Comparison of ENCODE assay signal across 9 cellular contexts in genomic region chr19:33406521-33407139, GRCh38. TPM values are rescaled to one million over a fixed set of nuclear protein-coding genes. Genes with fewer than 3 reads are reported as not detected.
A peak's percentile ranks its signal among the peaks of the same experiment; 100 is the strongest.
DNase-seq lines count a peak whose midpoint lies in the region; ATAC-seq and TF ChIP-seq lines count a peak whose summit lies in the region.
"Had no signal": no experiment of that assay in that cellular context is flagged by ENCODE, and none has a peak within 500 bp of the region (broad histone marks: within the 10 kb centered on the region; RNA-seq: fewer than 3 reads in every experiment).

No MANE protein-coding gene starts in this region.

- H4K20me1 ChIP-seq in osteoblast (ENCODE audit: insufficient read depth, low read length), result peaks cover 9% of the 10 kb centered on the region

- H3K27me3 Mint-ChIP-seq in Calu3 (ENCODE audit: unreplicated experiment), result no peaks in the 10 kb centered on the region
- H3K27me3 Mint-ChIP-seq: activated naive CD4-positive, alpha-beta T cell treated with anti-CD3 and anti-CD28 coated beads, Interleukin-2, amount 50 U/mL, for 24 hours had no signal

- no peak overlapping the region for H2AFZ ChIP-seq in osteoblast (ENCODE audit: low read length)

- H3K27me3 ChIP-seq in osteoblast (ENCODE audit: insufficient read depth, low read length) (no peaks in the 10 kb centered on the region), tibial artery (no peaks in the 10 kb centered on the region)

- TF ChIP-seq CTCF in Calu3 (IDR thresholded peaks at IDR 0.05; ENCODE audit: unreplicated experiment) (peak; percentile 97), osteoblast (IDR thresholded peaks at IDR 0.05; ENCODE audit: extremely low read depth, low read depth, low read length) (peak; percentile 83), tibial artery (IDR thresholded peaks at IDR 0.05) (peak; percentile 92 to 96)

- H3K36me3 ChIP-seq in osteoblast (ENCODE audit: insufficient read depth, low read length), result no peaks in the 10 kb centered on the region
- peaks cover 10 to 32% (median 18%) of the 10 kb centered on the region in 3 donors for H3K36me3 ChIP-seq in tibial artery

- CTCF ChIA-PET in Calu3 (lab: Charles Lee), result interaction anchor here (0.6 to 1.8 kb wide), 6 partner anchors 163 to 262 kb away, joined by 3 to 12 read pairs (median 3); no protein-coding TSS in a partner anchor

- no peak overlapping the region for H3K27ac ChIP-seq in osteoblast (ENCODE audit: low read depth, low read length)
- no peak overlapping the region for H3K27ac ChIP-seq in tibial artery

- H3K9me3 Mint-ChIP-seq in Calu3 (ENCODE audit: low read depth, unreplicated experiment), result no peaks in the 10 kb centered on the region
- H3K9me3 Mint-ChIP-seq: activated naive CD4-positive, alpha-beta T cell treated with anti-CD3 and anti-CD28 coated beads, Interleukin-2, amount 50 U/mL, for 24 hours had no signal

- no peaks in the 10 kb centered on the region for H3K4me1 Mint-ChIP-seq in Calu3 (ENCODE audit: low read depth, unreplicated experiment)
- H3K4me1 Mint-ChIP-seq: activated naive CD4-positive, alpha-beta T cell treated with anti-CD3 and anti-CD28 coated beads, Interleukin-2, amount 50 U/mL, for 24 hours had no signal

- H3K4me3 ChIP-seq in osteoblast (ENCODE audit: insufficient read depth, low read length) (no peak overlapping the region), tibial artery (no peak overlapping the region)

- no peak overlapping the region for H3K4me3 Mint-ChIP-seq in Calu3 (ENCODE audit: low read depth, unreplicated experiment)
- H3K4me3 Mint-ChIP-seq: activated naive CD4-positive, alpha-beta T cell treated with anti-CD3 and anti-CD28 coated beads, Interleukin-2, amount 50 U/mL, for 24 hours had no signal

- H3K79me2 ChIP-seq in osteoblast (ENCODE audit: insufficient read depth, low read length), result no peaks in the 10 kb centered on the region

- H3K9me3 ChIP-seq in osteoblast (ENCODE audit: low read depth, low read length) (no peaks in the 10 kb centered on the region), tibial artery (no peaks in the 10 kb centered on the region)

- no peak overlapping the region for H3K27ac Mint-ChIP-seq in Calu3 (ENCODE audit: unreplicated experiment)

- ATAC-seq in HG03565 (IDR thresholded peaks at IDR 0.05; ENCODE audit: unreplicated experiment) (peak; percentile 38), GM18502 (IDR thresholded peaks at IDR 0.05; ENCODE audit: poor library complexity, unreplicated experiment) (no peak)

- no peaks in the 10 kb centered on the region for H3K36me3 Mint-ChIP-seq in Calu3 (ENCODE audit: insufficient read depth, unreplicated experiment)

- no peak overlapping the region for H3K4me2 ChIP-seq in osteoblast (ENCODE audit: insufficient read depth, low read length)

- intact Hi-C loops in Calu3 (cut with micrococcal nuclease; ENCODE audit: unreplicated experiment) (loop anchor here (2.0 to 10.0 kb wide), 4 partner anchors 92 to 262 kb away; no protein-coding TSS in a partner anchor), tibial artery (cut with DNase I; ENCODE audit: low total_unique reads) (loop anchor here (2.0 to 10.0 kb wide), 3 partner anchors 102 to 172 kb away; partner anchors contain the start of gene CEBPA)

- no TSS peak for BruUV-seq in Calu3 (replicated peaks; lab: Mats Ljungman, UMichigan)

- no peaks in the 10 kb centered on the region for H3K4me1 ChIP-seq in osteoblast (ENCODE audit: insufficient read depth, low read length)
- no peaks in the 10 kb centered on the region for H3K4me1 ChIP-seq in tibial artery

- DNase-seq in Calu3 (peak; percentile 87), RPMI7951 (ENCODE audit: low read depth) (peak; percentile 38), activated T-helper 1 cell treated with Interleukin-2 at 50 U/mL for 16 hours (ENCODE audit: low read depth) (peak; percentile 58), fibroblast of the conjunctiva (ENCODE audit: low read depth) (peak; percentile 32), osteoblast (ENCODE audit: insufficient read length, low spot score, missing footprints) (peak; percentile 99), tibial artery (peak; percentile 67 to 81)

RNA-seq across cellular contexts. Expression of gene CEBPG, which starts 33.1 kb away (rescaled TPM):
- 38.3 and 39.5 TPM in 2 replicates for total RNA-seq in Calu3 (2022)
- total RNA-seq in RPMI7951 (2014; rRNA removed; shearing (Covaris generic)), result 15.0 and 15.6 TPM in 2 replicates
- 31.5 and 35.5 TPM in 2 replicates for total RNA-seq in osteoblast

Comparison
In these comparisons a context has a peak if more than half of its experiments do, and no peak if none do; other contexts are left out.
1. DNase-seq: peak in every context shown above with its lines; median percentile 99 in osteoblast; 87 in Calu3; 74 in tibial artery; 58 in activated T-helper 1 cell treated with Interleukin-2 at 50 U/mL for 16 hours; 38 in RPMI7951; 32 in fibroblast of the conjunctiva.